In the genomic region with DNA sequence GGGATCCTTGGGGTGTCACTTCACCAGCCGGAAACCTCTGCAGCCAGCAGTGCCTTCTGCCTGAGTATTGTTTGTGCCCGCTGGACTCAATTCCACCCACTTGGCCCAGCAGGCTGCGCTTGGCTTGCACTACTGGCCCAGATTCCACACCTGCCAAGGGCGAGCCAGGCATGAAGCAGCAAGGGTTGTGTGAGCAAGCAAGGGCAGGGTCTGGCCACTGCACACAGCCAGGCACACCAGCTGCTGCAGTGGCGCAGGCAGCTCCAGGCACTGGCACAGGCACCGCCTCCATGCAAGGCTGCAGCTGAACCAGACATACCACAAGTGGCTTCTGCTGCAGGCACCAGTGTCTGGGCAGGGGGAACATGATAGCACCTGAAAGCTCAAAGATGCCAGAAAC, we compare ENCODE assay signal across 1 cellular context.
TF ChIP-seq lines count a peak whose summit lies in the region.

No MANE protein-coding gene starts in this region.

TF ChIP-seq in liver, 16 proteins besides CTCF, POLR2A, EP300 and RAD21 (continued from another document):
- TF ChIP-seq, protein P1, sequence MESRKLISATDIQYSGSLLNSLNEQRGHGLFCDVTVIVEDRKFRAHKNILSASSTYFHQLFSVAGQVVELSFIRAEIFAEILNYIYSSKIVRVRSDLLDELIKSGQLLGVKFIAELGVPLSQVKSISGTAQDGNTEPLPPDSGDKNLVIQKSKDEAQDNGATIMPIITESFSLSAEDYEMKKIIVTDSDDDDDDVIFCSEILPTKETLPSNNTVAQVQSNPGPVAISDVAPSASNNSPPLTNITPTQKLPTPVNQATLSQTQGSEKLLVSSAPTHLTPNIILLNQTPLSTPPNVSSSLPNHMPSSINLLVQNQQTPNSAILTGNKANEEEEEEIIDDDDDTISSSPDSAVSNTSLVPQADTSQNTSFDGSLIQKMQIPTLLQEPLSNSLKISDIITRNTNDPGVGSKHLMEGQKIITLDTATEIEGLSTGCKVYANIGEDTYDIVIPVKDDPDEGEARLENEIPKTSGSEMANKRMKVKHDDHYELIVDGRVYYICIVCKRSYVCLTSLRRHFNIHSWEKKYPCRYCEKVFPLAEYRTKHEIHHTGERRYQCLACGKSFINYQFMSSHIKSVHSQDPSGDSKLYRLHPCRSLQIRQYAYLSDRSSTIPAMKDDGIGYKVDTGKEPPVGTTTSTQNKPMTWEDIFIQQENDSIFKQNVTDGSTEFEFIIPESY (IDR thresholded peaks at IDR 0.05): no peak
- TF ChIP-seq, protein P2, sequence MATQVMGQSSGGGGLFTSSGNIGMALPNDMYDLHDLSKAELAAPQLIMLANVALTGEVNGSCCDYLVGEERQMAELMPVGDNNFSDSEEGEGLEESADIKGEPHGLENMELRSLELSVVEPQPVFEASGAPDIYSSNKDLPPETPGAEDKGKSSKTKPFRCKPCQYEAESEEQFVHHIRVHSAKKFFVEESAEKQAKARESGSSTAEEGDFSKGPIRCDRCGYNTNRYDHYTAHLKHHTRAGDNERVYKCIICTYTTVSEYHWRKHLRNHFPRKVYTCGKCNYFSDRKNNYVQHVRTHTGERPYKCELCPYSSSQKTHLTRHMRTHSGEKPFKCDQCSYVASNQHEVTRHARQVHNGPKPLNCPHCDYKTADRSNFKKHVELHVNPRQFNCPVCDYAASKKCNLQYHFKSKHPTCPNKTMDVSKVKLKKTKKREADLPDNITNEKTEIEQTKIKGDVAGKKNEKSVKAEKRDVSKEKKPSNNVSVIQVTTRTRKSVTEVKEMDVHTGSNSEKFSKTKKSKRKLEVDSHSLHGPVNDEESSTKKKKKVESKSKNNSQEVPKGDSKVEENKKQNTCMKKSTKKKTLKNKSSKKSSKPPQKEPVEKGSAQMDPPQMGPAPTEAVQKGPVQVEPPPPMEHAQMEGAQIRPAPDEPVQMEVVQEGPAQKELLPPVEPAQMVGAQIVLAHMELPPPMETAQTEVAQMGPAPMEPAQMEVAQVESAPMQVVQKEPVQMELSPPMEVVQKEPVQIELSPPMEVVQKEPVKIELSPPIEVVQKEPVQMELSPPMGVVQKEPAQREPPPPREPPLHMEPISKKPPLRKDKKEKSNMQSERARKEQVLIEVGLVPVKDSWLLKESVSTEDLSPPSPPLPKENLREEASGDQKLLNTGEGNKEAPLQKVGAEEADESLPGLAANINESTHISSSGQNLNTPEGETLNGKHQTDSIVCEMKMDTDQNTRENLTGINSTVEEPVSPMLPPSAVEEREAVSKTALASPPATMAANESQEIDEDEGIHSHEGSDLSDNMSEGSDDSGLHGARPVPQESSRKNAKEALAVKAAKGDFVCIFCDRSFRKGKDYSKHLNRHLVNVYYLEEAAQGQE (IDR thresholded peaks at IDR 0.05): no peak
- TF ChIP-seq YY1 (IDR thresholded peaks at IDR 0.05) (no peak), RXRA (IDR thresholded peaks at IDR 0.05) (peak in 1 of 2 donors; percentile 37), HNF4G (IDR thresholded peaks at IDR 0.05) (no peak), SP1 (IDR thresholded peaks at IDR 0.05) (peak; percentile 34), HNF4A (conservative IDR thresholded peaks at IDR 0.05) (peak; percentile 58 to 72), NR2F2 (IDR thresholded peaks at IDR 0.05) (no peak), EGR1 (IDR thresholded peaks at IDR 0.05; ENCODE audit: low read depth in 2 of 2) (no peak), FOXA1 (IDR thresholded peaks at IDR 0.05) (no peak)
- TF ChIP-seq, protein P3, sequence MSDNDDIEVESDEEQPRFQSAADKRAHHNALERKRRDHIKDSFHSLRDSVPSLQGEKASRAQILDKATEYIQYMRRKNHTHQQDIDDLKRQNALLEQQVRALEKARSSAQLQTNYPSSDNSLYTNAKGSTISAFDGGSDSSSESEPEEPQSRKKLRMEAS (IDR thresholded peaks at IDR 0.05): no peak
- TF ChIP-seq, protein P4, sequence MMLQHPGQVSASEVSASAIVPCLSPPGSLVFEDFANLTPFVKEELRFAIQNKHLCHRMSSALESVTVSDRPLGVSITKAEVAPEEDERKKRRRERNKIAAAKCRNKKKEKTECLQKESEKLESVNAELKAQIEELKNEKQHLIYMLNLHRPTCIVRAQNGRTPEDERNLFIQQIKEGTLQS (IDR thresholded peaks at IDR 0.05): no peak
TF ChIP-seq in liver: peak in this region for 3.
